Comparison of ENCODE assay signal across 1 cellular context in the genomic region with DNA sequence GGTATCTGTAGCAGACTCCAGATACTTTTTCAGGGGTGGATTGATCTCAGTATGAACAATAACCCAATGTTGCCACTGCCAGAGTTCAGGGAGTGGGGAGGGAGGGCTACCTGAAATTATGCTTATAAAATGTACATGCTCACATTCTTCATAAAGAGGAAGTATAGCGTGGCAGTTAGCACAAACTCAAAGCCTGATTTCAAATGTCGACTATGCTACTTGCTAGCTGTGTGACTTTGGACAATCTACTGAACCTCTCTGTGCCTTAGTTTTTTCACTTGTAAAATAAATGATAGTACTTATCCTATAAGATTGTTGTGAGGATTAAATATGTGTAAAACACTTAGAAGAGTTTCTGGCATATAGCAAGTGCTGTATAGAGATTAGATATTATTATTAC.
TF ChIP-seq lines count a peak whose summit lies in the region.

No MANE protein-coding gene starts in this region.

TF ChIP-seq in K562, 482 proteins besides CTCF, POLR2A, EP300 and RAD21 (continued from another document):
- TF ChIP-seq ELK3 (CRISPR knock-in tag; IDR thresholded peaks at IDR 0.05) (no peak), ZFP36 (IDR thresholded peaks at IDR 0.05; ENCODE audit: low read depth, low read length, partially characterized antibody) (peak; percentile 70), HMBOX1 (IDR thresholded peaks at IDR 0.05) (no peak), MXI1 (IDR thresholded peaks at IDR 0.05; ENCODE audit: low read depth, low read length) (no peak), GTF2F1 (IDR thresholded peaks at IDR 0.05; ENCODE audit: low read depth, low read length) (no peak), KDM4B (IDR thresholded peaks at IDR 0.05; ENCODE audit: borderline replicate concordance in 2 of 2, low read depth in 1 of 2) (no peak)
